ENCODE assay signal across 1 cellular context in genomic region chr11:64317325-64317960, GRCh38.
A peak's percentile ranks its signal among the peaks of the same experiment; 100 is the strongest.
TF ChIP-seq lines count a peak whose summit lies in the region.

Gene TRMT112 (minus strand): TSS chr11:64317559. CDS start chr11:64317526, 33 bp downstream.

TF ChIP-seq in GM23338, 12 proteins besides CTCF, POLR2A, EP300 and RAD21 (continued from another document):
- TF ChIP-seq REST (IDR thresholded peaks at IDR 0.05; ENCODE audit: unreplicated experiment), result no peak
- peak; percentile 78; the same call in 1 of the 2 replicates for TF ChIP-seq CREB1 (CRISPR knock-in tag; IDR thresholded peaks at IDR 0.05; ENCODE audit: low read depth)
- TF ChIP-seq NANOG (IDR thresholded peaks at IDR 0.05; ENCODE audit: borderline replicate concordance), result no peak
- no peak for TF ChIP-seq JUNB (IDR thresholded peaks at IDR 0.05; ENCODE audit: unreplicated experiment)
- TF ChIP-seq STAT1 (IDR thresholded peaks at IDR 0.05; ENCODE audit: unreplicated experiment), result no peak
- TF ChIP-seq ZNF462 (CRISPR knock-in tag; IDR thresholded peaks at IDR 0.05), result no peak
- no peak for TF ChIP-seq ZNF331 (CRISPR knock-in tag; IDR thresholded peaks at IDR 0.05; ENCODE audit: low read depth)
- TF ChIP-seq POLR2AphosphoS5 (IDR thresholded peaks at IDR 0.05; ENCODE audit: low read depth), result peak; percentile 85
- TF ChIP-seq ZNF114 (CRISPR knock-in tag; IDR thresholded peaks at IDR 0.05), result no peak
